Comparison of ENCODE assay signal across 2 cellular contexts in genomic region chr1:41898191-41898713, GRCh38.
TF ChIP-seq lines count a peak whose summit lies in the region.

No MANE protein-coding gene starts in this region.

TF ChIP-seq in liver, 16 proteins besides CTCF, POLR2A, EP300 and RAD21 (continued from another document):
- TF ChIP-seq MAX (IDR thresholded peaks at IDR 0.05) (no peak), REST (IDR thresholded peaks at IDR 0.05) (no peak), NR2F2 (IDR thresholded peaks at IDR 0.05) (no peak), GABPA (IDR thresholded peaks at IDR 0.05 in 1 of 2, conservative IDR thresholded peaks at IDR 0.05 in 1 of 2) (peak; percentile 32 to 64)

TF ChIP-seq in HepG2, 621 proteins besides CTCF, POLR2A, EP300 and RAD21:
- TF ChIP-seq ZSCAN12 (CRISPR knock-in tag; IDR thresholded peaks at IDR 0.05) (no peak), DMTF1 (CRISPR knock-in tag; IDR thresholded peaks at IDR 0.05) (no peak), ZNF772 (CRISPR knock-in tag; IDR thresholded peaks at IDR 0.05) (no peak), YEATS4 (CRISPR knock-in tag; IDR thresholded peaks at IDR 0.05; ENCODE audit: borderline replicate concordance) (no peak), RFX3 (CRISPR knock-in tag; IDR thresholded peaks at IDR 0.05) (no peak), KAT8 (CRISPR knock-in tag; IDR thresholded peaks at IDR 0.05) (no peak), ZSCAN25 (CRISPR knock-in tag; IDR thresholded peaks at IDR 0.05) (no peak), ZNF619 (CRISPR knock-in tag; IDR thresholded peaks at IDR 0.05) (no peak), ZNF101 (CRISPR knock-in tag; IDR thresholded peaks at IDR 0.05; ENCODE audit: borderline replicate concordance, low read depth) (no peak), ZUFSP (CRISPR knock-in tag; IDR thresholded peaks at IDR 0.05; ENCODE audit: borderline replicate concordance) (no peak), KLF9 (CRISPR knock-in tag; IDR thresholded peaks at IDR 0.05; ENCODE audit: low read depth) (no peak), GABPB1 (CRISPR knock-in tag; IDR thresholded peaks at IDR 0.05) (no peak), FOXP1 (IDR thresholded peaks at IDR 0.05) (no peak), FOXP1 (CRISPR knock-in tag; IDR thresholded peaks at IDR 0.05) (no peak), SNAPC4 (CRISPR knock-in tag; IDR thresholded peaks at IDR 0.05) (no peak), TAF1 (CRISPR knock-in tag; IDR thresholded peaks at IDR 0.05) (no peak), CENPBD1 (CRISPR knock-in tag; IDR thresholded peaks at IDR 0.05; ENCODE audit: borderline replicate concordance, low read depth) (no peak), ISX (CRISPR knock-in tag; conservative IDR thresholded peaks at IDR 0.05) (no peak)
